Comparison of ENCODE assay signal across 27 cellular contexts in genomic region chr11:87366766-87367405, GRCh38.
"Had no signal": no experiment of that assay in that cellular context is flagged by ENCODE, and none has a peak within 500 bp of the region (broad histone marks: within the 10 kb centered on the region; RNA-seq: fewer than 3 reads in every experiment).

No MANE protein-coding gene starts in this region.

- H3K4me3 ChIP-seq: dorsolateral prefrontal cortex, mucosa of descending colon, right lobe of liver, vagina had no signal

- H3K36me3 ChIP-seq: brain microvascular endothelial cell, right lobe of liver, vagina had no signal

- ATAC-seq: activated CD8-positive, alpha-beta T cell treated with anti-CD3 and anti-CD28 coated beads, Interleukin-2, amount 10 ng/mL, durations not matched to agents 7 days and 5 days; effector memory CD8-positive, alpha-beta T cell; mucosa of descending colon; right lobe of liver; stimulated activated naive B cell treated with anti-CD40 and anti-IgM and Interleukin-4, amounts not matched to agents 10 μg/mL and 1 μg/mL and 100 μg/mL, for 72 hours had no signal

- DNase-seq: activated CD4-positive, alpha-beta T cell treated with anti-CD3 and anti-CD28 coated beads for 1 hour; activated CD4-positive, alpha-beta T cell treated with anti-CD3 and anti-CD28 coated beads, Interleukin-2, amount 50 U/mL, for 1 hour; activated CD8-positive, alpha-beta T cell treated with anti-CD3 and anti-CD28 coated beads, Interleukin-2, amount 10 ng/mL, durations not matched to agents 7 days and 5 days; activated gamma-delta T cell treated with Interleukin-2 at 50 U/mL for 16 hours; activated T-cell treated with anti-CD3 and anti-CD28 coated beads, Interleukin-2, amount 50 U/mL, for 1 hour; anterior cingulate cortex; brain microvascular endothelial cell; dorsolateral prefrontal cortex; effector memory CD8-positive, alpha-beta T cell; foreskin melanocyte; hippocampal formation; mesendoderm; mucosa of descending colon; nephron progenitor cell; right lobe of liver; small intestine; stimulated activated CD4-positive, alpha-beta T cell treated with anti-CD3 and anti-CD28 coated beads, Interleukin-2, amount 100 ng/mL, for 48 hours; stimulated activated CD8-positive, alpha-beta memory T cell treated with anti-CD3 and anti-CD28 coated beads, Interleukin-4, amount 100 ng/mL, for 48 hours; stimulated activated naive B cell treated with anti-CD40 and anti-IgM and Interleukin-4, amounts not matched to agents 10 μg/mL and 1 μg/mL and 100 μg/mL, for 72 hours; T-helper 9 cell had no signal

- H3K4me1 Mint-ChIP-seq: activated naive CD4-positive, alpha-beta T cell treated with anti-CD3 and anti-CD28 coated beads, Interleukin-2, amount 50 U/mL, for 24 hours; central memory CD8-positive, alpha-beta T cell; stimulated activated naive B cell treated with anti-CD40 and anti-IgM and Interleukin-4, amounts not matched to agents 10 μg/mL and 1 μg/mL and 100 μg/mL, for 72 hours had no signal

- H3K27me3 Mint-ChIP-seq: type B pancreatic cell had no signal

- FAIRE-seq: colon, small intestine had no signal

- H3K4me1 ChIP-seq: parathyroid adenoma, right lobe of liver, vagina had no signal

- H3K27me3 ChIP-seq: brain microvascular endothelial cell, right lobe of liver, vagina had no signal

- H3K4me3 Mint-ChIP-seq: activated CD8-positive, alpha-beta T cell treated with anti-CD3 and anti-CD28 coated beads, Interleukin-2, amount 10 ng/mL, durations not matched to agents 7 days and 5 days; activated naive CD4-positive, alpha-beta T cell treated with anti-CD3 and anti-CD28 coated beads, Interleukin-2, amount 50 U/mL, for 24 hours; central memory CD8-positive, alpha-beta T cell; effector memory CD8-positive, alpha-beta T cell; nephron progenitor cell; stimulated activated naive B cell treated with anti-CD40 and anti-IgM and Interleukin-4, amounts not matched to agents 10 μg/mL and 1 μg/mL and 100 μg/mL, for 72 hours; type B pancreatic cell had no signal

- H3K9ac ChIP-seq: parathyroid adenoma had no signal

- H3K27ac Mint-ChIP-seq: activated CD8-positive, alpha-beta T cell treated with anti-CD3 and anti-CD28 coated beads, Interleukin-2, amount 10 ng/mL, durations not matched to agents 7 days and 5 days; activated naive CD4-positive, alpha-beta T cell treated with anti-CD3 and anti-CD28 coated beads, Interleukin-2, amount 50 U/mL, for 24 hours; effector memory CD8-positive, alpha-beta T cell; nephron progenitor cell; stimulated activated naive B cell treated with anti-CD40 and anti-IgM and Interleukin-4, amounts not matched to agents 10 μg/mL and 1 μg/mL and 100 μg/mL, for 72 hours; type B pancreatic cell had no signal

- H3K27ac ChIP-seq: brain microvascular endothelial cell, dorsolateral prefrontal cortex, epithelial cell of prostate, parathyroid adenoma, right lobe of liver, vagina had no signal

- H2AFZ ChIP-seq: parathyroid adenoma had no signal

- H3K79me2 ChIP-seq: parathyroid adenoma had no signal

- H3K9me3 Mint-ChIP-seq: activated naive CD4-positive, alpha-beta T cell treated with anti-CD3 and anti-CD28 coated beads, Interleukin-2, amount 50 U/mL, for 24 hours; central memory CD8-positive, alpha-beta T cell; effector memory CD8-positive, alpha-beta T cell; nephron progenitor cell; stimulated activated naive B cell treated with anti-CD40 and anti-IgM and Interleukin-4, amounts not matched to agents 10 μg/mL and 1 μg/mL and 100 μg/mL, for 72 hours; type B pancreatic cell had no signal

- H3K9me3 ChIP-seq: mucosa of descending colon, right lobe of liver, vagina had no signal

- H3K36me3 Mint-ChIP-seq: activated naive CD4-positive, alpha-beta T cell treated with anti-CD3 and anti-CD28 coated beads, Interleukin-2, amount 50 U/mL, for 24 hours; stimulated activated naive B cell treated with anti-CD40 and anti-IgM and Interleukin-4, amounts not matched to agents 10 μg/mL and 1 μg/mL and 100 μg/mL, for 72 hours; type B pancreatic cell had no signal
